8 cellular contexts compared by ENCODE assay signal in genomic region chr1:84598846-84599741, GRCh38. TPM values are rescaled to one million over a fixed set of nuclear protein-coding genes. Genes with fewer than 3 reads are reported as not detected.
DNase-seq lines count a peak whose midpoint lies in the region; ATAC-seq lines count a peak whose summit lies in the region.

No MANE protein-coding gene starts in this region.

- peak overlapping the region; percentile 32 for H3K4me3 Mint-ChIP-seq in stimulated activated naive CD8-positive, alpha-beta T cell treated with anti-CD3 and anti-CD28 coated beads, Interleukin-15, Interleukin-2, amounts not matched to agents 100 ng/mL and 50 ng/mL, for 24 hours

- H3K27ac Mint-ChIP-seq in stimulated activated naive CD8-positive, alpha-beta T cell treated with anti-CD3 and anti-CD28 coated beads, Interleukin-15, Interleukin-2, amounts not matched to agents 100 ng/mL and 50 ng/mL, for 24 hours: peak overlapping the region; percentile 85

- peaks cover under 1% of the 10 kb centered on the region for H3K9me3 Mint-ChIP-seq in stimulated activated naive CD8-positive, alpha-beta T cell treated with anti-CD3 and anti-CD28 coated beads, Interleukin-15, Interleukin-2, amounts not matched to agents 100 ng/mL and 50 ng/mL, for 24 hours

- peaks cover 4% of the 10 kb centered on the region for H3K27me3 Mint-ChIP-seq in stimulated activated naive CD8-positive, alpha-beta T cell treated with anti-CD3 and anti-CD28 coated beads, Interleukin-15, Interleukin-2, amounts not matched to agents 100 ng/mL and 50 ng/mL, for 24 hours

- H3K4me1 Mint-ChIP-seq in stimulated activated naive CD8-positive, alpha-beta T cell treated with anti-CD3 and anti-CD28 coated beads, Interleukin-15, Interleukin-2, amounts not matched to agents 100 ng/mL and 50 ng/mL, for 24 hours (ENCODE audit: low read depth): peaks cover 32% of the 10 kb centered on the region

- peak; percentile 71 for ATAC-seq in GM21423 (IDR thresholded peaks at IDR 0.05; ENCODE audit: unreplicated experiment)
- peak; percentile 75 for ATAC-seq in HG03571 (IDR thresholded peaks at IDR 0.05; ENCODE audit: unreplicated experiment)

- DNase-seq in GM04504 (ENCODE audit: low read depth) (peak; percentile 35), cerebellar cortex (ENCODE audit: low spot score) (peak; percentile 3), mucosa of gallbladder (ENCODE audit: low spot score) (no peak), NCI-H128 (lab: John Stamatoyannopoulos, UW; ENCODE audit: unreplicated experiment) (no peak), NCI-H2107 (lab: John Stamatoyannopoulos, UW) (no peak)

- H3K36me3 Mint-ChIP-seq in stimulated activated naive CD8-positive, alpha-beta T cell treated with anti-CD3 and anti-CD28 coated beads, Interleukin-15, Interleukin-2, amounts not matched to agents 100 ng/mL and 50 ng/mL, for 24 hours (ENCODE audit: low read depth): no peaks in the 10 kb centered on the region

RNA-seq across cellular contexts. Expression of gene CTBS, which starts 24.9 kb away (rescaled TPM):
- 18.5 TPM for total RNA-seq in mucosa of gallbladder

Comparison
In these comparisons a context has a peak if more than half of its experiments do, and no peak if none do; other contexts are left out.
1. DNase-seq: peak in GM04504 (single experiment) and cerebellar cortex (single experiment); none in mucosa of gallbladder (single experiment), NCI-H128 (single experiment) and NCI-H2107 (single experiment).